Comparison of ENCODE assay signal across 12 cellular contexts in the genomic region with DNA sequence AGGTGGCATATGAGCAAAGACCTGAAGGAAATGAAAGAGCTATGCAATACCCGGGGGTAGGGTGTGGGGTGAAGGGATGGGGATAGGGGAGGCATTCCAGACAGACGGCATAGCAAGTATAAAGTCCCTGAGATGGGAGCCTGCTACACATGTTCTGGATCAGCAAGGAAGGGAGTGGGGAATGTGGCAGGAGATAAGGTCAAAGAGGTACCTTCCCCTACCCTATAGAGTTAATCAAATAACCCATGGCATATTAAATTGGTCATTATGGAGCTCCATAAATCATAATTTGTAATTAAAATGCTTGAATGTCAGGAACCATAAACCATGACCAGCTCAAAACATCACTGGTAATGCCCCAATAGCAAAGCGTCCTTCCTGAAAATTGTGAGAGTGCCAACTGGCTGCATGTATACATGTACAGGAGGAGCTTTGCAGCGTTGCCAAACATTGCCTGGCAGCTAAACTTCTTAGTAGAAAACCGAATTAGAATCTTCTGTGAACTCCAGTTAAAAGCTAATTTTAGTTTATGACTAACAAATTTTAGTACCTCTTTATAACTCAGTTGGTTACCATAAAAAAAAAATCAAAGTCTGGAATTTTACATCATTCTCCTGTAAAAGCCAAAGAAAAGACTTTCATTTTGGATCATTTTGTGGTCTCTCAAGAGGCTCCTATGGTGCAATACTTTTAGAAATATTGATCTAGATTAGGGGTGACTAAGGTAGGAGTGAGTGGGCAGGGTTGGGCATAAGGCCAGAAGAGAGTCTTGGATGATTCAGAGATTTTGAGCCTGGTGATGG. TPM values are rescaled to one million over a fixed set of nuclear protein-coding genes. Genes with fewer than 3 reads are reported as not detected.
DNase-seq lines count a peak whose midpoint lies in the region; ATAC-seq, FAIRE-seq and TF ChIP-seq lines count a peak whose summit lies in the region.
"Had no signal": no experiment of that assay in that cellular context is flagged by ENCODE, and none has a peak within 500 bp of the region (broad histone marks: within the 10 kb centered on the region; RNA-seq: fewer than 3 reads in every experiment).

No MANE protein-coding gene starts in this region.

- TF ChIP-seq CTCF in fibroblast of the aortic adventitia (IDR thresholded peaks at IDR 0.05; ENCODE audit: insufficient read depth, low read length) = no peak
- TF ChIP-seq CTCF in D721Med (IDR thresholded peaks at IDR 0.05; ENCODE audit: insufficient read depth, missing control alignments) = no peak

- no peak overlapping the region for H3K27ac Mint-ChIP-seq in T-helper 2 cell treated with Interferon-gamma antibody and Interleukin-4, amounts not matched to agents 5 μg/mL and 100 μg/mL, for 36 hours
- H3K27ac Mint-ChIP-seq in stimulated activated naive CD8-positive, alpha-beta T cell treated with anti-CD3 and anti-CD28 coated beads, Interleukin-15, amount 100 ng/mL, for 72 hours = no peak overlapping the region

- H3K4me1 Mint-ChIP-seq in T-helper 2 cell treated with Interferon-gamma antibody and Interleukin-4, amounts not matched to agents 5 μg/mL and 100 μg/mL, for 36 hours (ENCODE audit: low read depth) = peaks cover 12% of the 10 kb centered on the region
- peaks cover 18% of the 10 kb centered on the region for H3K4me1 Mint-ChIP-seq in stimulated activated naive CD8-positive, alpha-beta T cell treated with anti-CD3 and anti-CD28 coated beads, Interleukin-15, amount 100 ng/mL, for 72 hours

- peaks cover 17% of the 10 kb centered on the region for H3K27me3 Mint-ChIP-seq in T-helper 2 cell treated with Interferon-gamma antibody and Interleukin-4, amounts not matched to agents 5 μg/mL and 100 μg/mL, for 36 hours (ENCODE audit: low read depth)
- H3K27me3 Mint-ChIP-seq in stimulated activated naive CD8-positive, alpha-beta T cell treated with anti-CD3 and anti-CD28 coated beads, Interleukin-15, amount 100 ng/mL, for 72 hours = peaks cover 11% of the 10 kb centered on the region

- H3K4me3 Mint-ChIP-seq in T-helper 2 cell treated with Interferon-gamma antibody and Interleukin-4, amounts not matched to agents 5 μg/mL and 100 μg/mL, for 36 hours = no peak overlapping the region
- no peak overlapping the region for H3K4me3 Mint-ChIP-seq in stimulated activated naive CD8-positive, alpha-beta T cell treated with anti-CD3 and anti-CD28 coated beads, Interleukin-15, amount 100 ng/mL, for 72 hours

- DNase-seq in activated T-cell treated with anti-CD3 and anti-CD28 coated beads for 24 hours (ENCODE audit: low read depth) = peak; percentile 45
- no peak for DNase-seq in activated T-cell treated with anti-CD3 and anti-CD28 coated beads for 4 hours
- peak; percentile 77 for DNase-seq in T-helper 2 cell treated with Interferon-gamma antibody and Interleukin-4, amounts not matched to agents 5 μg/mL and 100 μg/mL, for 36 hours (ENCODE audit: low spot score)
- DNase-seq in fibroblast of the aortic adventitia (ENCODE audit: low read depth) = peak; percentile 82
- peak; percentile 20 to 61 for DNase-seq in stimulated activated naive CD8-positive, alpha-beta T cell treated with anti-CD3 and anti-CD28 coated beads, Interleukin-15, amount 100 ng/mL, for 72 hours
- no peak for DNase-seq in D721Med (ENCODE audit: insufficient read length, low spot score)
- no peak for DNase-seq in NCI-H774 (lab: John Stamatoyannopoulos, UW)
- DNase-seq: C1 segment of cervical spinal cord, dermis blood vessel endothelial cell, left ventricle myocardium superior, small intestine had no signal

- FAIRE-seq in D721Med (lab: Jason Lieb, UNC) = no peak
- FAIRE-seq: small intestine had no signal

- H3K9me3 Mint-ChIP-seq in T-helper 2 cell treated with Interferon-gamma antibody and Interleukin-4, amounts not matched to agents 5 μg/mL and 100 μg/mL, for 36 hours = no peaks in the 10 kb centered on the region
- H3K9me3 Mint-ChIP-seq in stimulated activated naive CD8-positive, alpha-beta T cell treated with anti-CD3 and anti-CD28 coated beads, Interleukin-15, amount 100 ng/mL, for 72 hours = no peaks in the 10 kb centered on the region

- ATAC-seq in stimulated activated naive CD8-positive, alpha-beta T cell treated with anti-CD3 and anti-CD28 coated beads, Interleukin-15, amount 100 ng/mL, for 72 hours = peak; percentile 85
- no peak for ATAC-seq in HG02840 (IDR thresholded peaks at IDR 0.05; ENCODE audit: low FRiP score, unreplicated experiment)
- ATAC-seq: left ventricle myocardium superior had no signal

- H3K4me3 ChIP-seq in fibroblast of the aortic adventitia (ENCODE audit: low read depth, low read length) = no peak overlapping the region

- no peaks in the 10 kb centered on the region for H3K36me3 Mint-ChIP-seq in T-helper 2 cell treated with Interferon-gamma antibody and Interleukin-4, amounts not matched to agents 5 μg/mL and 100 μg/mL, for 36 hours (ENCODE audit: low read depth)

RNA-seq across cellular contexts. Expression of gene DNAI1, which starts 4.7 kb away (rescaled TPM):
- total RNA-seq in fibroblast of the aortic adventitia (ENCODE audit: low replicate concordance) = 1.1 TPM in 1 of 2 replicates, not detected in the other
- total RNA-seq: dermis blood vessel endothelial cell, left ventricle myocardium superior had no signal

RNA-seq across cellular contexts. Expression of gene FAM219A, which starts 4.9 kb away (rescaled TPM):
- total RNA-seq in fibroblast of the aortic adventitia (ENCODE audit: low replicate concordance) = 6.1 and 7.0 TPM in 2 replicates

RNA-seq across cellular contexts. Expression of gene ENHO, which starts 59.5 kb away (rescaled TPM):
- not detected in 2 replicates for total RNA-seq in fibroblast of the aortic adventitia (ENCODE audit: low replicate concordance)
- total RNA-seq: dermis blood vessel endothelial cell had no signal

Comparison
In these comparisons a context has a peak if more than half of its experiments do, and no peak if none do; other contexts are left out.
1. DNase-seq: peak in activated T-cell treated with anti-CD3 and anti-CD28 coated beads for 24 hours (single experiment), T-helper 2 cell treated with Interferon-gamma antibody and Interleukin-4, amounts not matched to agents 5 μg/mL and 100 μg/mL, for 36 hours (single experiment), fibroblast of the aortic adventitia (single experiment) and stimulated activated naive CD8-positive, alpha-beta T cell treated with anti-CD3 and anti-CD28 coated beads, Interleukin-15, amount 100 ng/mL, for 72 hours (2 of 2); none in activated T-cell treated with anti-CD3 and anti-CD28 coated beads for 4 hours (single experiment), D721Med (single experiment) and NCI-H774 (single experiment).